In genomic region chrX:120746153-120746552, GRCh38 we compare ENCODE assay signal across 16 cellular contexts.
DNase-seq lines count a peak whose midpoint lies in the region; ATAC-seq, FAIRE-seq and TF ChIP-seq lines count a peak whose summit lies in the region.
"Had no signal": no experiment of that assay in that cellular context is flagged by ENCODE, and none has a peak within 500 bp of the region (broad histone marks: within the 10 kb centered on the region; RNA-seq: fewer than 3 reads in every experiment).

No MANE protein-coding gene starts in this region.

- H3K4me1 ChIP-seq in HepG2 (ENCODE audit: insufficient read depth, low read length) (peaks cover 62% of the 10 kb centered on the region), right lobe of liver (peaks cover 0 to 3% (median 0%) of the 10 kb centered on the region in 4 donors), mucosa of descending colon (ENCODE audit: low read depth) (no peaks in the 10 kb centered on the region)

- no peaks in the 10 kb centered on the region for H3K9me3 Mint-ChIP-seq in activated T-helper 17 cell treated with anti-CD3 and anti-CD28 coated beads, Interleukin-2, amount 50 U/mL, for 72 hours

- TF ChIP-seq CTCF in HepG2 (CRISPR knock-in tag; IDR thresholded peaks at IDR 0.05), result no peak
- TF ChIP-seq CTCF in right lobe of liver (IDR thresholded peaks at IDR 0.05), result no peak
- no peak for TF ChIP-seq CTCF in LNCaP clone FGC (IDR thresholded peaks at IDR 0.05; ENCODE audit: control insufficient read depth, extremely low read depth, insufficient read depth)
- TF ChIP-seq CTCF in mucosa of descending colon (IDR thresholded peaks at IDR 0.05), result no peak

- CTCF ChIA-PET in HepG2 (lab: Yijun Ruan, JAX; ENCODE audit: low intra/inter-chr PET ratio, low total read pairs), result no interaction called here

- no TSS peak for BruUV-seq in HepG2 (replicated peaks; lab: Mats Ljungman, UMichigan)

- no peaks in the 10 kb centered on the region for H3K4me1 Mint-ChIP-seq in activated T-helper 17 cell treated with anti-CD3 and anti-CD28 coated beads, Interleukin-2, amount 50 U/mL, for 72 hours

- H3K27ac ChIP-seq in HepG2 (ENCODE audit: extremely low read length, insufficient read depth, low read length) (peak overlapping the region; percentile 64), right lobe of liver (no peak overlapping the region)
- H3K27ac ChIP-seq: GM23248 had no signal

- no peaks in the 10 kb centered on the region for H3K27me3 Mint-ChIP-seq in activated T-helper 17 cell treated with anti-CD3 and anti-CD28 coated beads, Interleukin-2, amount 50 U/mL, for 72 hours

- no peaks in the 10 kb centered on the region for H4K20me1 ChIP-seq in HepG2 (ENCODE audit: insufficient read depth, low read length)

- no peak for TF ChIP-seq POLR2A in HepG2 (IDR thresholded peaks at IDR 0.05; ENCODE audit: insufficient read depth in 1 of 2, low read depth in 2 of 2, low read length in 2 of 2)
- TF ChIP-seq POLR2A in right lobe of liver (IDR thresholded peaks at IDR 0.05), result no peak

- peak overlapping the region; percentile 45 for H3K4me2 ChIP-seq in HepG2 (ENCODE audit: low read depth, low read length)

- no peak overlapping the region for H3K9ac ChIP-seq in HepG2 (ENCODE audit: insufficient read depth, low read depth, low read length)
- H3K9ac ChIP-seq: GM23248 had no signal

- H3K27me3 ChIP-seq in HepG2 (ENCODE audit: control insufficient read depth in 1 of 2, insufficient read depth in 2 of 2, low read length in 2 of 2) (no peaks in the 10 kb centered on the region), right lobe of liver (no peaks in the 10 kb centered on the region)

- no peaks in the 10 kb centered on the region for H3K79me2 ChIP-seq in HepG2 (ENCODE audit: insufficient read depth, low read length)

- peak; percentile 77 for DNase-seq in HepG2 (ENCODE audit: low spot score)
- DNase-seq in right lobe of liver, result no peak
- peak; percentile 21 for DNase-seq in LNCaP clone FGC (ENCODE audit: low read depth)
- DNase-seq in mucosa of descending colon, result no peak
- DNase-seq in NCI-H524 treated with DMSO at 0.1 percent for 48 hours (lab: John Stamatoyannopoulos, UW), result no peak
- DNase-seq: ACHN; CD4-positive, alpha-beta memory T cell; DMS153; DND-41; GM23248; HCEC 1CT had no signal

- H3K27ac Mint-ChIP-seq in activated T-helper 17 cell treated with anti-CD3 and anti-CD28 coated beads, Interleukin-2, amount 50 U/mL, for 72 hours, result no peak overlapping the region
- H3K27ac Mint-ChIP-seq: CD14-positive monocyte; CD4-positive, alpha-beta memory T cell had no signal

- 0% methylated on average over 2 of the region's 2 CpGs for WGBS in HepG2 (ENCODE audit: low lambda C conversion rate)
- 67% methylated on average over 2 of the region's 2 CpGs for WGBS in right lobe of liver (ENCODE audit: insufficient coverage, low coverage, low lambda C conversion rate, missing lambda C conversion rate)

- POLR2A ChIA-PET in HepG2 (lab: Yijun Ruan, JAX), result interaction anchor here (1.1 to 1.4 kb wide), 2 partner anchors 9 to 260 kb away, joined by 3 to 6 read pairs; no protein-coding TSS in a partner anchor

- no peaks in the 10 kb centered on the region for H3K9me3 ChIP-seq in HepG2 (ENCODE audit: low read length)
- no peaks in the 10 kb centered on the region for H3K9me3 ChIP-seq in right lobe of liver
- H3K9me3 ChIP-seq in mucosa of descending colon, result no peaks in the 10 kb centered on the region

- H3K4me3 ChIP-seq in HepG2 (replicated peaks in 1 of 3; ENCODE audit: insufficient read depth in 1 of 3, low read depth in 2 of 3, low read length in 3 of 3) (no peak overlapping the region; a peak in 1 of 6 replicates), right lobe of liver (no peak overlapping the region), LNCaP clone FGC (ENCODE audit: low read depth, low read length) (no peak overlapping the region), mucosa of descending colon (no peak overlapping the region)
- H3K4me3 ChIP-seq: GM23248 had no signal

- TF ChIP-seq RAD21 in HepG2 (CRISPR knock-in tag; IDR thresholded peaks at IDR 0.05), result no peak

- peak; percentile 85 for ATAC-seq in HepG2
- no peak for ATAC-seq in right lobe of liver
- ATAC-seq in mucosa of descending colon, result peak; percentile 51
- no peak for ATAC-seq in activated T-helper 17 cell treated with anti-CD3 and anti-CD28 coated beads, Interleukin-2, amount 50 U/mL, for 72 hours (replicated peaks)

- H3K4me3 Mint-ChIP-seq in activated T-helper 17 cell treated with anti-CD3 and anti-CD28 coated beads, Interleukin-2, amount 50 U/mL, for 72 hours, result no peak overlapping the region
- H3K4me3 Mint-ChIP-seq: CD14-positive monocyte; CD4-positive, alpha-beta memory T cell had no signal

- H3K36me3 Mint-ChIP-seq in activated T-helper 17 cell treated with anti-CD3 and anti-CD28 coated beads, Interleukin-2, amount 50 U/mL, for 72 hours (ENCODE audit: low read depth), result no peaks in the 10 kb centered on the region
- H3K36me3 Mint-ChIP-seq: CD14-positive monocyte; CD4-positive, alpha-beta memory T cell had no signal

- in situ Hi-C loops in HepG2 (cut with HindIII; ENCODE audit: extremely low pct_ligation_motif_present, low pct_unique_long_range_greater_than_20kb), result no loop called here

- H2AFZ ChIP-seq in HepG2 (ENCODE audit: low read length), result no peak overlapping the region
- H2AFZ ChIP-seq: GM23248 had no signal

- peak in 1 of 2 experiments; percentile 81; a peak in 2 of 4 replicates for TF ChIP-seq EP300 in HepG2 (IDR thresholded peaks at IDR 0.05; ENCODE audit: low read depth in 2 of 2, low read length in 2 of 2)
- 0 out of 2 replicates have a peak, but pooled peaks have one; percentile 15 for TF ChIP-seq EP300 in HepG2 (CRISPR knock-in tag; IDR thresholded peaks at IDR 0.05; ENCODE audit: borderline replicate concordance)

- H3K36me3 ChIP-seq in HepG2 (replicated peaks in 1 of 2; ENCODE audit: control insufficient read depth in 1 of 2, insufficient read depth in 2 of 2, low read length in 2 of 2), result no peaks in the 10 kb centered on the region
- no peaks in the 10 kb centered on the region for H3K36me3 ChIP-seq in right lobe of liver
- H3K36me3 ChIP-seq in mucosa of descending colon (ENCODE audit: low read depth), result no peaks in the 10 kb centered on the region

- FAIRE-seq in HepG2 (lab: Jason Lieb, UNC), result peak; percentile 87
- FAIRE-seq: A204.1, G401.6, H54 had no signal

- intact Hi-C loops in HepG2 (cut with micrococcal nuclease; ENCODE audit: unreplicated experiment), result no loop called here
- intact Hi-C loops in right lobe of liver (cut with DNase I), result no loop called here
- intact Hi-C loops in mucosa of descending colon (cut with DNase I, micrococcal nuclease), result no loop called here

TF ChIP-seq in HepG2, 621 proteins besides CTCF, POLR2A, EP300 and RAD21 (continues in another document):
- no peak for TF ChIP-seq EZH2 (conservative IDR thresholded peaks at IDR 0.05; ENCODE audit: low read depth, low read length)
- TF ChIP-seq, protein P1, sequence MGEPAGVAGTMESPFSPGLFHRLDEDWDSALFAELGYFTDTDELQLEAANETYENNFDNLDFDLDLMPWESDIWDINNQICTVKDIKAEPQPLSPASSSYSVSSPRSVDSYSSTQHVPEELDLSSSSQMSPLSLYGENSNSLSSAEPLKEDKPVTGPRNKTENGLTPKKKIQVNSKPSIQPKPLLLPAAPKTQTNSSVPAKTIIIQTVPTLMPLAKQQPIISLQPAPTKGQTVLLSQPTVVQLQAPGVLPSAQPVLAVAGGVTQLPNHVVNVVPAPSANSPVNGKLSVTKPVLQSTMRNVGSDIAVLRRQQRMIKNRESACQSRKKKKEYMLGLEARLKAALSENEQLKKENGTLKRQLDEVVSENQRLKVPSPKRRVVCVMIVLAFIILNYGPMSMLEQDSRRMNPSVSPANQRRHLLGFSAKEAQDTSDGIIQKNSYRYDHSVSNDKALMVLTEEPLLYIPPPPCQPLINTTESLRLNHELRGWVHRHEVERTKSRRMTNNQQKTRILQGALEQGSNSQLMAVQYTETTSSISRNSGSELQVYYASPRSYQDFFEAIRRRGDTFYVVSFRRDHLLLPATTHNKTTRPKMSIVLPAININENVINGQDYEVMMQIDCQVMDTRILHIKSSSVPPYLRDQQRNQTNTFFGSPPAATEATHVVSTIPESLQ (CRISPR knock-in tag; conservative IDR thresholded peaks at IDR 0.05), result no peak
- TF ChIP-seq ZSCAN22 (CRISPR knock-in tag; IDR thresholded peaks at IDR 0.05), result no peak
- TF ChIP-seq TBX2 (CRISPR knock-in tag; IDR thresholded peaks at IDR 0.05; ENCODE audit: borderline replicate concordance), result peak; percentile 29; the same call in 1 of the 2 replicates
- no peak for TF ChIP-seq KAT2B (IDR thresholded peaks at IDR 0.05; ENCODE audit: borderline replicate concordance, low read depth, low read length)
- no peak for TF ChIP-seq ZNF207 (IDR thresholded peaks at IDR 0.05; ENCODE audit: borderline replicate concordance)
- no peak for TF ChIP-seq TBL1XR1 (IDR thresholded peaks at IDR 0.05; ENCODE audit: borderline replicate concordance, low read length, partially characterized antibody)
- TF ChIP-seq ZBTB38 (CRISPR knock-in tag; IDR thresholded peaks at IDR 0.05), result no peak
- no peak for TF ChIP-seq PHB2 (IDR thresholded peaks at IDR 0.05; ENCODE audit: partially characterized antibody)
- TF ChIP-seq JUNB (CRISPR knock-in tag; IDR thresholded peaks at IDR 0.05; ENCODE audit: borderline replicate concordance), result no peak
- TF ChIP-seq MAF1 (CRISPR knock-in tag; IDR thresholded peaks at IDR 0.05; ENCODE audit: borderline replicate concordance), result no peak
- no peak for TF ChIP-seq ZNF317 (CRISPR knock-in tag; IDR thresholded peaks at IDR 0.05)
- no peak for TF ChIP-seq ETV6 (CRISPR knock-in tag; conservative IDR thresholded peaks at IDR 0.05)
- TF ChIP-seq, protein P2, sequence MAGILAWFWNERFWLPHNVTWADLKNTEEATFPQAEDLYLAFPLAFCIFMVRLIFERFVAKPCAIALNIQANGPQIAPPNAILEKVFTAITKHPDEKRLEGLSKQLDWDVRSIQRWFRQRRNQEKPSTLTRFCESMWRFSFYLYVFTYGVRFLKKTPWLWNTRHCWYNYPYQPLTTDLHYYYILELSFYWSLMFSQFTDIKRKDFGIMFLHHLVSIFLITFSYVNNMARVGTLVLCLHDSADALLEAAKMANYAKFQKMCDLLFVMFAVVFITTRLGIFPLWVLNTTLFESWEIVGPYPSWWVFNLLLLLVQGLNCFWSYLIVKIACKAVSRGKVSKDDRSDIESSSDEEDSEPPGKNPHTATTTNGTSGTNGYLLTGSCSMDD (CRISPR knock-in tag; IDR thresholded peaks at IDR 0.05), result no peak
- TF ChIP-seq KLF12 (CRISPR knock-in tag; IDR thresholded peaks at IDR 0.05; ENCODE audit: borderline replicate concordance), result no peak

Comparison
In these comparisons a context has a peak if more than half of its experiments do, and no peak if none do; other contexts are left out.
1. ATAC-seq: peak in HepG2 (single experiment) and mucosa of descending colon (single experiment); none in right lobe of liver (0 of 4) and activated T-helper 17 cell treated with anti-CD3 and anti-CD28 coated beads, Interleukin-2, amount 50 U/mL, for 72 hours (single experiment).
2. DNase-seq: peak in HepG2 (single experiment) and LNCaP clone FGC (single experiment); none in right lobe of liver (0 of 3), mucosa of descending colon (0 of 3) and NCI-H524 treated with DMSO at 0.1 percent for 48 hours (single experiment).